In genomic region chr1:9651565-9652378, GRCh38 we compare ENCODE assay signal across 8 cellular contexts. TPM values are rescaled to one million over a fixed set of nuclear protein-coding genes. Genes with fewer than 3 reads are reported as not detected.
DNase-seq lines count a peak whose midpoint lies in the region; ATAC-seq and TF ChIP-seq lines count a peak whose summit lies in the region.

Gene PIK3CD (plus strand): TSS chr1:9651731. CDS start chr1:9710456, 58,725 bp downstream.

- peak within 1 kb of the TSS; percentile 60 for H2AFZ ChIP-seq in neural cell (ENCODE audit: low read depth, low read length)

- peak within 1 kb of the TSS; percentile 51 for H3K9ac ChIP-seq in neural cell (ENCODE audit: low read length)

- no peaks in the 10 kb centered on the region for H4K20me1 ChIP-seq in neural cell (ENCODE audit: insufficient read depth)

- H3K27ac ChIP-seq in AG04450 (ENCODE audit: low read depth, low read length) (no peak within 1 kb of the TSS), neural cell (ENCODE audit: low read length) (no peak within 1 kb of the TSS)

- CTCF ChIA-PET in AG04450 (lab: Charles Lee) = interaction anchor here (0.6 to 1.2 kb wide), 2 partner anchors 18 to 25 kb away, joined by 3 to 5 read pairs; no protein-coding TSS in a partner anchor

- ATAC-seq in GM19324 (IDR thresholded peaks at IDR 0.05; ENCODE audit: low FRiP score, unreplicated experiment) (peak; percentile 28), GM21576 (IDR thresholded peaks at IDR 0.05; ENCODE audit: unreplicated experiment) (no peak)
- ATAC-seq in activated T-cell treated with anti-CD3 and anti-CD28 coated beads, Interleukin-2, amount 50 U/mL, for 4 hours = peak; percentile 63 to 67

- no peaks in the 10 kb centered on the region for H3K9me2 ChIP-seq in neural cell (ENCODE audit: insufficient read depth, low read length)

- DNase-seq in AG04450 (ENCODE audit: low read depth, low spot score) (no peak), NCI-H226 (peak; percentile 45), fibroblast of mammary gland (ENCODE audit: low read depth) (peak; percentile 22), A172 (ENCODE audit: low spot score) (no peak)
- no peak for DNase-seq in activated T-cell treated with anti-CD3 and anti-CD28 coated beads, Interleukin-2, amount 50 U/mL, for 4 hours

- H3K36me3 Mint-ChIP-seq in activated T-cell treated with anti-CD3 and anti-CD28 coated beads, Interleukin-2, amount 50 U/mL, for 4 hours (ENCODE audit: insufficient read depth) = no peaks in the 10 kb centered on the region

- TF ChIP-seq RAD21 in neural cell (conservative IDR thresholded peaks at IDR 0.05) = peak; percentile 33

- H3K9me3 ChIP-seq in AG04450 (ENCODE audit: control insufficient read depth, insufficient read depth, low read length) (no peaks in the 10 kb centered on the region), neural cell (ENCODE audit: low read length) (no peaks in the 10 kb centered on the region)

- no peak for TF ChIP-seq CTCF in AG04450 (IDR thresholded peaks at IDR 0.05; ENCODE audit: low read depth, low read length)
- no peak for TF ChIP-seq CTCF in fibroblast of mammary gland (conservative IDR thresholded peaks at IDR 0.05; ENCODE audit: control insufficient read depth, insufficient read depth, low read depth, low read length)
- TF ChIP-seq CTCF in neural cell (IDR thresholded peaks at IDR 0.05; ENCODE audit: poor library complexity, severe bottlenecking) = peak; percentile 55

- no peak for TF ChIP-seq EP300 in neural cell (conservative IDR thresholded peaks at IDR 0.05; ENCODE audit: poor library complexity, severe bottlenecking)

- H3K4me3 Mint-ChIP-seq in activated T-cell treated with anti-CD3 and anti-CD28 coated beads, Interleukin-2, amount 50 U/mL, for 4 hours = peak within 1 kb of the TSS; percentile 95

- peaks cover 3% of the 10 kb centered on the region for H3F3A ChIP-seq in neural cell (ENCODE audit: insufficient read depth, low read length, poor library complexity, severe bottlenecking)

- peaks cover 19% of the 10 kb centered on the region for H3K27me3 ChIP-seq in AG04450 (ENCODE audit: control insufficient read depth, insufficient read depth, low read length)
- peaks cover 35% of the 10 kb centered on the region for H3K27me3 ChIP-seq in neural cell (ENCODE audit: insufficient read depth, low read depth, low read length)

- POLR2A ChIA-PET in AG04450 (lab: Yijun Ruan, JAX) = interaction anchor here (0.7 to 2.4 kb wide), 4 partner anchors 14 to 327 kb away, joined by 6 to 9 read pairs (median 7); no protein-coding TSS in a partner anchor

- peak within 1 kb of the TSS; percentile 23 for H3K4me2 ChIP-seq in neural cell (ENCODE audit: low read length)

- no peaks in the 10 kb centered on the region for H3K27me3 Mint-ChIP-seq in activated T-cell treated with anti-CD3 and anti-CD28 coated beads, Interleukin-2, amount 50 U/mL, for 4 hours (ENCODE audit: low read depth)

- H3K4me1 Mint-ChIP-seq in activated T-cell treated with anti-CD3 and anti-CD28 coated beads, Interleukin-2, amount 50 U/mL, for 4 hours (ENCODE audit: low read depth) = peaks cover 64% of the 10 kb centered on the region

- peak within 1 kb of the TSS; percentile 64 for H3K4me3 ChIP-seq in AG04450 (ENCODE audit: low read depth, low read length)
- peak within 1 kb of the TSS; percentile 21 for H3K4me3 ChIP-seq in fibroblast of mammary gland (ENCODE audit: control insufficient read depth, low read depth, low read length)
- H3K4me3 ChIP-seq in neural cell (ENCODE audit: low read length) = peak within 1 kb of the TSS; percentile 86

- H3K9me3 Mint-ChIP-seq in activated T-cell treated with anti-CD3 and anti-CD28 coated beads, Interleukin-2, amount 50 U/mL, for 4 hours = no peaks in the 10 kb centered on the region

- no peaks in the 10 kb centered on the region for H3K79me2 ChIP-seq in neural cell (replicated peaks; ENCODE audit: insufficient read depth, low read length)

- no peaks in the 10 kb centered on the region for H3K36me3 ChIP-seq in neural cell (ENCODE audit: insufficient read depth, low read length)

TF ChIP-seq in neural cell, 6 proteins besides CTCF, POLR2A, EP300 and RAD21:
- peak; percentile 66 for TF ChIP-seq MXI1 (conservative IDR thresholded peaks at IDR 0.05; ENCODE audit: poor library complexity, severe bottlenecking)
- TF ChIP-seq, protein P1, sequence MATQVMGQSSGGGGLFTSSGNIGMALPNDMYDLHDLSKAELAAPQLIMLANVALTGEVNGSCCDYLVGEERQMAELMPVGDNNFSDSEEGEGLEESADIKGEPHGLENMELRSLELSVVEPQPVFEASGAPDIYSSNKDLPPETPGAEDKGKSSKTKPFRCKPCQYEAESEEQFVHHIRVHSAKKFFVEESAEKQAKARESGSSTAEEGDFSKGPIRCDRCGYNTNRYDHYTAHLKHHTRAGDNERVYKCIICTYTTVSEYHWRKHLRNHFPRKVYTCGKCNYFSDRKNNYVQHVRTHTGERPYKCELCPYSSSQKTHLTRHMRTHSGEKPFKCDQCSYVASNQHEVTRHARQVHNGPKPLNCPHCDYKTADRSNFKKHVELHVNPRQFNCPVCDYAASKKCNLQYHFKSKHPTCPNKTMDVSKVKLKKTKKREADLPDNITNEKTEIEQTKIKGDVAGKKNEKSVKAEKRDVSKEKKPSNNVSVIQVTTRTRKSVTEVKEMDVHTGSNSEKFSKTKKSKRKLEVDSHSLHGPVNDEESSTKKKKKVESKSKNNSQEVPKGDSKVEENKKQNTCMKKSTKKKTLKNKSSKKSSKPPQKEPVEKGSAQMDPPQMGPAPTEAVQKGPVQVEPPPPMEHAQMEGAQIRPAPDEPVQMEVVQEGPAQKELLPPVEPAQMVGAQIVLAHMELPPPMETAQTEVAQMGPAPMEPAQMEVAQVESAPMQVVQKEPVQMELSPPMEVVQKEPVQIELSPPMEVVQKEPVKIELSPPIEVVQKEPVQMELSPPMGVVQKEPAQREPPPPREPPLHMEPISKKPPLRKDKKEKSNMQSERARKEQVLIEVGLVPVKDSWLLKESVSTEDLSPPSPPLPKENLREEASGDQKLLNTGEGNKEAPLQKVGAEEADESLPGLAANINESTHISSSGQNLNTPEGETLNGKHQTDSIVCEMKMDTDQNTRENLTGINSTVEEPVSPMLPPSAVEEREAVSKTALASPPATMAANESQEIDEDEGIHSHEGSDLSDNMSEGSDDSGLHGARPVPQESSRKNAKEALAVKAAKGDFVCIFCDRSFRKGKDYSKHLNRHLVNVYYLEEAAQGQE (IDR thresholded peaks at IDR 0.05; ENCODE audit: borderline replicate concordance) = no peak
- TF ChIP-seq POLR2AphosphoS5 (IDR thresholded peaks at IDR 0.05) = peak; percentile 45

RNA-seq across cellular contexts. Expression of gene PIK3CD, which starts in this region (rescaled TPM):
- polyA plus RNA-seq in AG04450 (2011; rRNA removed) (9.0 and 10.9 TPM in 2 replicates), neural cell (4.2 and 4.5 TPM in 2 replicates)
- 22.7 and 23.5 TPM in 2 replicates for polyA minus RNA-seq in AG04450 (2011; rRNA and poly(A)+ RNA removed)
- total RNA-seq in activated T-cell treated with anti-CD3 and anti-CD28 coated beads, Interleukin-2, amount 50 U/mL, for 4 hours = 100 to 1,000 TPM in 1 of 3 donors, 10 to 100 TPM in 2; 97.6 to 123 (median 99.2) TPM
- 5.4 and 5.6 TPM in 2 replicates for polyA minus RNA-seq in neural cell
- total RNA-seq in A172 (2014; rRNA removed; shearing (Covaris generic)) = 4.3 and 5.6 TPM in 2 replicates

Comparison
In these comparisons a context has a peak if more than half of its experiments do, and no peak if none do; other contexts are left out.
1. RNA of gene PIK3CD (total RNA-seq): 97.6 to 123 TPM in activated T-cell treated with anti-CD3 and anti-CD28 coated beads, Interleukin-2, amount 50 U/mL, for 4 hours; 4.3 to 5.6 TPM in A172; every median in the first group is over 10 times any median in the second.
2. DNase-seq: peak in NCI-H226 (single experiment) and fibroblast of mammary gland (single experiment); none in AG04450 (single experiment), activated T-cell treated with anti-CD3 and anti-CD28 coated beads, Interleukin-2, amount 50 U/mL, for 4 hours (single experiment) and A172 (single experiment).
3. H3K4me3 ChIP-seq: peak in every context shown above with its lines; median percentile 86 in neural cell; 64 in AG04450; 21 in fibroblast of mammary gland.